Comparison of ENCODE assay signal across 1 cellular context in the genomic region with DNA sequence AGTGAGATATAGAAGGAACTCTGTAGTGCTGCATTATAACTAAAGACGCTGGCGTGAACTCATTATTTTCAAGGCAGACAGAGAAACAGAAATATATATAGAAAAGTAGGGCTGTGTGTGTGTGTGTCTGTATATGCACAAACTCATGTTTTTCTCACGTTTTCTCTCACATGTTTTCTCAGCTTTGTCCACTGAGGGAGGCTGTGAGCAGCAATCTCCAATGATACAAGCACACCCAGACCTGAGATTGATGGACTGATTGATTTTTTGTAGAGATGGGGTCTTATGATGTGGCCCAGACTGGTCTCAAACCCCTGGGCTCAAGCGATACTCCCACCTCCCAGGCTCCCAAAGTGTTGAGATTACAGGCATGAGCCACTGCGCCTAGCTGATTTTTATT.
TF ChIP-seq lines count a peak whose summit lies in the region.

No MANE protein-coding gene starts in this region.

TF ChIP-seq in GM12878, 131 proteins besides CTCF, POLR2A, EP300 and RAD21 (continued from another document):
- TF ChIP-seq ZBTB4 (CRISPR knock-in tag; IDR thresholded peaks at IDR 0.05): no peak
